1 cellular context compared by ENCODE assay signal in the genomic region with DNA sequence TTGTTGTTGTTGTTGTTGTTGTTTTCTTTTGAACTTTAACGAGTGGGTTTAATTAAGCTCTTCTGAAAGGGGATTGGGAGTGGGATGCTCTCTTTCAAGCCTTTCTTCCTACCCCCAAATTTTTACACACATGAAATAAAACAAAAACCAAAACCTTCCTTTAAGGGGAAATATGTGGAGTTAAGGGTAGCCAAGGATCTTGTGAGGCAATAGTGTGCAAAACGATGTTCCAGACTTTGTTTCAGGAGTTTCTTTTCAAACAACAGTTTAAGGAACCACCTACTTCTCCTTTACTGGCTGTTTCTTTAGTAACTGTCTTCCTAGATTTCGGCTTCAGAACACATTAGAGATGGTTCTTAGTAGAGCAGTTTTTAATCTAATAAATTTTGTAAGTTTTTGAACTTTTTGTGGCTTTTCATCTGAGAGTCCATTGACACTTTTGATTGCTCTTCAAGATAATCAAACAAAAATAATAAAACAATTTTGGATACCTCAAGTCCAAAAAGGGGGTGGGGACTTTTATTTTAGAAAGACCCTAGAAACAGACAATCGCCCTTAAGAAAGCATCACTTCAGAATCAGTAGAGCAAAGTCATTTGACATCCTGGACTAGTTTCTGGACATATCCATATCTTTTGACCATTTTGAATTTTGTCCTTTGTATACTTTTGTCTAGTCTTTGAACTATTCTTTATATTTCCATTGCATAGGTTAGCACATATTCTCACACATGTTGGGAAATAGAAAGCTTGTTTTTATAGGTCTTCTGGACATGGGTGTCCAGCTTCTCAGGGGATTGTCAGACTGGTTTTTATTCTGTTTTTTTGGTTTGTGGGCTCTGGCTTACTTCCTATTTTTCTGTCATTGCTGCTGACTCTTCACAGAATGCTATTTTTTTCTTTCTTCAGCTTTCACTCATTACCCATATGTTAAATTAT.
TF ChIP-seq lines count a peak whose summit lies in the region.

No MANE protein-coding gene starts in this region.

TF ChIP-seq in GM23338, 12 proteins besides CTCF, POLR2A, EP300 and RAD21 (continued from another document):
- TF ChIP-seq, protein P1, sequence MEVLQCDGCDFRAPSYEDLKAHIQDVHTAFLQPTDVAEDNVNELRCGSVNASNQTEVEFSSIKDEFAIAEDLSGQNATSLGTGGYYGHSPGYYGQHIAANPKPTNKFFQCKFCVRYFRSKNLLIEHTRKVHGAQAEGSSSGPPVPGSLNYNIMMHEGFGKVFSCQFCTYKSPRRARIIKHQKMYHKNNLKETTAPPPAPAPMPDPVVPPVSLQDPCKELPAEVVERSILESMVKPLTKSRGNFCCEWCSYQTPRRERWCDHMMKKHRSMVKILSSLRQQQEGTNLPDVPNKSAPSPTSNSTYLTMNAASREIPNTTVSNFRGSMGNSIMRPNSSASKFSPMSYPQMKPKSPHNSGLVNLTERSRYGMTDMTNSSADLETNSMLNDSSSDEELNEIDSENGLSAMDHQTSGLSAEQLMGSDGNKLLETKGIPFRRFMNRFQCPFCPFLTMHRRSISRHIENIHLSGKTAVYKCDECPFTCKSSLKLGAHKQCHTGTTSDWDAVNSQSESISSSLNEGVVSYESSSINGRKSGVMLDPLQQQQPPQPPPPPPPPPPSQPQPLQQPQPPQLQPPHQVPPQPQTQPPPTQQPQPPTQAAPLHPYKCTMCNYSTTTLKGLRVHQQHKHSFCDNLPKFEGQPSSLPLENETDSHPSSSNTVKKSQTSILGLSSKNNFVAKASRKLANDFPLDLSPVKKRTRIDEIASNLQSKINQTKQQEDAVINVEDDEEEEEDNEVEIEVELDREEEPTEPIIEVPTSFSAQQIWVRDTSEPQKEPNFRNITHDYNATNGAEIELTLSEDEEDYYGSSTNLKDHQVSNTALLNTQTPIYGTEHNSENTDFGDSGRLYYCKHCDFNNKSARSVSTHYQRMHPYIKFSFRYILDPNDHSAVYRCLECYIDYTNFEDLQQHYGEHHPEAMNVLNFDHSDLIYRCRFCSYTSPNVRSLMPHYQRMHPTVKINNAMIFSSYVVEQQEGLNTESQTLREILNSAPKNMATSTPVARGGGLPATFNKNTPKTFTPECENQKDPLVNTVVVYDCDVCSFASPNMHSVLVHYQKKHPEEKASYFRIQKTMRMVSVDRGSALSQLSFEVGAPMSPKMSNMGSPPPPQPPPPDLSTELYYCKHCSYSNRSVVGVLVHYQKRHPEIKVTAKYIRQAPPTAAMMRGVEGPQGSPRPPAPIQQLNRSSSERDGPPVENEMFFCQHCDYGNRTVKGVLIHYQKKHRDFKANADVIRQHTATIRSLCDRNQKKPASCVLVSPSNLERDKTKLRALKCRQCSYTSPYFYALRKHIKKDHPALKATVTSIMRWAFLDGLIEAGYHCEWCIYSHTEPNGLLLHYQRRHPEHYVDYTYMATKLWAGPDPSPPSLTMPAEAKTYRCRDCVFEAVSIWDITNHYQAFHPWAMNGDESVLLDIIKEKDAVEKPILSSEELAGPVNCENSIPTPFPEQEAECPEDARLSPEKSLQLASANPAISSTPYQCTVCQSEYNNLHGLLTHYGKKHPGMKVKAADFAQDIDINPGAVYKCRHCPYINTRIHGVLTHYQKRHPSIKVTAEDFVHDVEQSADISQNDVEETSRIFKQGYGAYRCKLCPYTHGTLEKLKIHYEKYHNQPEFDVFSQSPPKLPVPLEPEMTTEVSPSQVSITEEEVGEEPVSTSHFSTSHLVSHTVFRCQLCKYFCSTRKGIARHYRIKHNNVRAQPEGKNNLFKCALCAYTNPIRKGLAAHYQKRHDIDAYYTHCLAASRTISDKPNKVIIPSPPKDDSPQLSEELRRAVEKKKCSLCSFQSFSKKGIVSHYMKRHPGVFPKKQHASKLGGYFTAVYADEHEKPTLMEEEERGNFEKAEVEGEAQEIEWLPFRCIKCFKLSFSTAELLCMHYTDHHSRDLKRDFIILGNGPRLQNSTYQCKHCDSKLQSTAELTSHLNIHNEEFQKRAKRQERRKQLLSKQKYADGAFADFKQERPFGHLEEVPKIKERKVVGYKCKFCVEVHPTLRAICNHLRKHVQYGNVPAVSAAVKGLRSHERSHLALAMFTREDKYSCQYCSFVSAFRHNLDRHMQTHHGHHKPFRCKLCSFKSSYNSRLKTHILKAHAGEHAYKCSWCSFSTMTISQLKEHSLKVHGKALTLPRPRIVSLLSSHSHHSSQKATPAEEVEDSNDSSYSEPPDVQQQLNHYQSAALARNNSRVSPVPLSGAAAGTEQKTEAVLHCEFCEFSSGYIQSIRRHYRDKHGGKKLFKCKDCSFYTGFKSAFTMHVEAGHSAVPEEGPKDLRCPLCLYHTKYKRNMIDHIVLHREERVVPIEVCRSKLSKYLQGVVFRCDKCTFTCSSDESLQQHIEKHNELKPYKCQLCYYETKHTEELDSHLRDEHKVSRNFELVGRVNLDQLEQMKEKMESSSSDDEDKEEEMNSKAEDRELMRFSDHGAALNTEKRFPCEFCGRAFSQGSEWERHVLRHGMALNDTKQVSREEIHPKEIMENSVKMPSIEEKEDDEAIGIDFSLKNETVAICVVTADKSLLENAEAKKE (CRISPR knock-in tag; IDR thresholded peaks at IDR 0.05), result no peak
- TF ChIP-seq ZNF114 (CRISPR knock-in tag; IDR thresholded peaks at IDR 0.05) (no peak), CREB1 (CRISPR knock-in tag; IDR thresholded peaks at IDR 0.05; ENCODE audit: low read depth) (no peak), NANOG (IDR thresholded peaks at IDR 0.05; ENCODE audit: borderline replicate concordance) (no peak), EZH2 (IDR thresholded peaks at IDR 0.05; ENCODE audit: low read depth, unreplicated experiment) (no peak), EZH2phosphoT487 (IDR thresholded peaks at IDR 0.05; ENCODE audit: unreplicated experiment) (no peak), JUNB (IDR thresholded peaks at IDR 0.05; ENCODE audit: unreplicated experiment) (no peak), ZNF331 (CRISPR knock-in tag; IDR thresholded peaks at IDR 0.05; ENCODE audit: low read depth) (no peak)
